Comparison of ENCODE assay signal across 10 cellular contexts in the genomic region with DNA sequence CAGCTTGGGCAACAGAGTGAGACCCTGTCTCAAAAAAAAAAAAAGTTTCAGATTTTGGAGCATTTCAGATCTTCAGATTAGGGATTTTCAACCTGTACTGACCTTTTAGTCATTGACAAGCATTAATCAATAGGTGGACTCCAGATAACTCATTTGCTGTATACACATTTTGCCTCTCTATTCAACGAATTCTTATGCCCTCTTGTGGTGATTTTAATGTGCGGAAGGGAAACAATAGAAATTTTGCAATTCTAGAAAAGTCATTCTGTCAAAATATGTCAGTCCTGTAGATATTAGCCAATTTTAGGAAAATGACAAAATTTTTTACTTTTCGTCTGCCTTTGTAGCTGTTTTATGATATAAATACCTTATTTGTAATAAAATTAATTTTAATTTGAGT. TPM values are rescaled to one million over a fixed set of nuclear protein-coding genes. Genes with fewer than 3 reads are reported as not detected.
DNase-seq lines count a peak whose midpoint lies in the region; ATAC-seq and TF ChIP-seq lines count a peak whose summit lies in the region.
"Had no signal": no experiment of that assay in that cellular context is flagged by ENCODE, and none has a peak within 500 bp of the region (broad histone marks: within the 10 kb centered on the region; RNA-seq: fewer than 3 reads in every experiment).

No MANE protein-coding gene starts in this region.

- H3K4me1 Mint-ChIP-seq in activated CD4-positive, alpha-beta T cell treated with anti-CD3 and anti-CD28 coated beads for 36 hours = no peaks in the 10 kb centered on the region
- no peaks in the 10 kb centered on the region for H3K4me1 Mint-ChIP-seq in brain

- CTCF ChIA-PET in activated CD4-positive, alpha-beta T cell treated with anti-CD3 and anti-CD28 coated beads for 36 hours (lab: Charles Lee) = interaction anchor here (0.6 kb wide), 1 partner anchor 97 kb away, joined by 3 read pairs; no protein-coding TSS in a partner anchor

- peak; percentile 39 for ATAC-seq in activated CD4-positive, alpha-beta T cell treated with anti-CD3 and anti-CD28 coated beads for 36 hours
- no peak for ATAC-seq in GM21825 (IDR thresholded peaks at IDR 0.05; ENCODE audit: unreplicated experiment)
- ATAC-seq: heart left ventricle had no signal

- H3K27me3 Mint-ChIP-seq in activated CD4-positive, alpha-beta T cell treated with anti-CD3 and anti-CD28 coated beads for 36 hours = peaks cover 2% of the 10 kb centered on the region
- H3K27me3 Mint-ChIP-seq in brain = peaks cover 13% of the 10 kb centered on the region

- 66 to 68% methylated on average over 3 of the region's 3 CpGs for WGBS in testis, 2 donors
- 54 to 59% methylated on average over 3 of the region's 3 CpGs for WGBS in thyroid gland, 2 donors

- H3K27me3 ChIP-seq in testis (no peaks in the 10 kb centered on the region), thyroid gland (no peaks in the 10 kb centered on the region)
- H3K27me3 ChIP-seq: heart left ventricle had no signal

- no peaks in the 10 kb centered on the region for H3K36me3 ChIP-seq in testis (ENCODE audit: low read depth, missing control alignments)
- no peaks in the 10 kb centered on the region for H3K36me3 ChIP-seq in thyroid gland
- H3K36me3 ChIP-seq: heart left ventricle had no signal

- H3K9me3 Mint-ChIP-seq in activated CD4-positive, alpha-beta T cell treated with anti-CD3 and anti-CD28 coated beads for 36 hours (ENCODE audit: low read depth) = peaks cover 2% of the 10 kb centered on the region
- peaks cover 0 to 4% (median 1%) of the 10 kb centered on the region in 5 experiments for H3K9me3 Mint-ChIP-seq in brain

- TF ChIP-seq POLR2A in testis (IDR thresholded peaks at IDR 0.05) (no peak), thyroid gland (IDR thresholded peaks at IDR 0.05) (no peak)

- POLR2A ChIA-PET in activated CD4-positive, alpha-beta T cell treated with anti-CD3 and anti-CD28 coated beads for 36 hours (lab: Charles Lee) = no interaction called here

- H3K4me3 ChIP-seq in testis (no peak overlapping the region), thyroid gland (replicated peaks in 1 of 3) (no peak overlapping the region)
- H3K4me3 ChIP-seq: heart left ventricle had no signal

- H3K4me1 ChIP-seq in testis = no peaks in the 10 kb centered on the region
- H3K4me1 ChIP-seq in thyroid gland = no peaks in the 10 kb centered on the region
- H3K4me1 ChIP-seq: heart left ventricle had no signal

- DNase-seq in activated CD4-positive, alpha-beta T cell treated with anti-CD3 and anti-CD28 coated beads for 36 hours = no peak
- DNase-seq in activated CD4-positive, alpha-beta T cell treated with anti-CD3 and anti-CD28 coated beads, Interleukin-2, amount 50 U/mL, for 48 hours = no peak
- DNase-seq in NCI-H146 (lab: John Stamatoyannopoulos, UW) (peak; percentile 9), testis (no peak), thyroid gland (no peak), occipital lobe (lab: John Stamatoyannopoulos, UW) (no peak)
- DNase-seq: heart left ventricle had no signal

- intact Hi-C loops in activated CD4-positive, alpha-beta T cell treated with anti-CD3 and anti-CD28 coated beads for 36 hours (cut with DNase I, micrococcal nuclease) = loop anchor here (1.0 to 2.0 kb wide), 3 partner anchors 186 to 204 kb away; no protein-coding TSS in a partner anchor
- intact Hi-C loops in testis (cut with DNase I; ENCODE audit: low total_unique reads) (no loop called here), thyroid gland (cut with DNase I) (no loop called here)

- no peak overlapping the region for H3K4me3 Mint-ChIP-seq in activated CD4-positive, alpha-beta T cell treated with anti-CD3 and anti-CD28 coated beads for 36 hours
- no peak overlapping the region for H3K4me3 Mint-ChIP-seq in brain

- H3K36me3 Mint-ChIP-seq in activated CD4-positive, alpha-beta T cell treated with anti-CD3 and anti-CD28 coated beads for 36 hours (ENCODE audit: low read depth) = no peaks in the 10 kb centered on the region
- no peaks in the 10 kb centered on the region for H3K36me3 Mint-ChIP-seq in brain

- H3K27ac ChIP-seq in testis (no peak overlapping the region), thyroid gland (no peak overlapping the region)
- H3K27ac ChIP-seq: heart left ventricle had no signal

- H3K27ac Mint-ChIP-seq in activated CD4-positive, alpha-beta T cell treated with anti-CD3 and anti-CD28 coated beads for 36 hours = no peak overlapping the region
- no peak overlapping the region for H3K27ac Mint-ChIP-seq in brain

- TF ChIP-seq CTCF in brain (conservative IDR thresholded peaks at IDR 0.05) = peak; percentile 45 to 66
- TF ChIP-seq CTCF in testis (IDR thresholded peaks at IDR 0.05) = peak in 2 of 3 experiments; percentile 12 to 29
- TF ChIP-seq CTCF in thyroid gland (IDR thresholded peaks at IDR 0.05) = peak in 1 of 6 experiments; percentile 30

- no peaks in the 10 kb centered on the region for H3K9me3 ChIP-seq in testis
- no peaks in the 10 kb centered on the region for H3K9me3 ChIP-seq in thyroid gland
- H3K9me3 ChIP-seq: heart left ventricle had no signal

RNA-seq across cellular contexts. Expression of gene OR2G2, which starts 11.6 kb away (rescaled TPM):
- total RNA-seq in activated CD4-positive, alpha-beta T cell treated with anti-CD3 and anti-CD28 coated beads for 36 hours = not detected
- polyA plus RNA-seq in brain (ENCODE audit: insufficient read depth, low read depth, low replicate concordance) = not detected
- total RNA-seq in testis = under 1 TPM in 1 of 2 donors, not detected in 1; 0.39 TPM
- polyA plus RNA-seq in testis (ENCODE audit: insufficient read depth, low read depth, low replicate concordance) = not detected
- not detected for total RNA-seq in thyroid gland
- not detected for total RNA-seq in occipital lobe
- total RNA-seq: activated CD8-positive, alpha-beta memory T cell treated with anti-CD3 and anti-CD28 coated beads for 36 hours; heart left ventricle had no signal
- polyA plus RNA-seq: heart left ventricle had no signal

RNA-seq across cellular contexts. Expression of gene GCSAML, which starts 27.6 kb away (rescaled TPM):
- under 1 TPM in 1 of 2 experiments, not detected in 1; 0.09 TPM for total RNA-seq in activated CD4-positive, alpha-beta T cell treated with anti-CD3 and anti-CD28 coated beads for 36 hours
- polyA plus RNA-seq in brain (ENCODE audit: insufficient read depth, low read depth, low replicate concordance) (not detected), testis (ENCODE audit: insufficient read depth, low read depth, low replicate concordance) (8.4 TPM)
- total RNA-seq in testis (1 to 10 TPM; 2.8 to 3.7 TPM), thyroid gland (under 1 TPM in 1 of 4 donors, not detected in 3; 0.13 TPM), occipital lobe (under 0.01 TPM)

RNA-seq across cellular contexts. Expression of gene OR2G3, which starts 28.9 kb away (rescaled TPM):
- not detected for total RNA-seq in activated CD4-positive, alpha-beta T cell treated with anti-CD3 and anti-CD28 coated beads for 36 hours
- polyA plus RNA-seq in brain (ENCODE audit: insufficient read depth, low read depth, low replicate concordance) (not detected), testis (ENCODE audit: insufficient read depth, low read depth, low replicate concordance) (not detected)
- total RNA-seq in testis (not detected), thyroid gland (not detected), occipital lobe (not detected)
- total RNA-seq: activated CD8-positive, alpha-beta memory T cell treated with anti-CD3 and anti-CD28 coated beads for 36 hours; heart left ventricle had no signal
- polyA plus RNA-seq: heart left ventricle had no signal

RNA-seq across cellular contexts. Expression of gene OR2C3, which starts 40.3 kb away (rescaled TPM):
- total RNA-seq in activated CD4-positive, alpha-beta T cell treated with anti-CD3 and anti-CD28 coated beads for 36 hours = not detected
- polyA plus RNA-seq in brain (ENCODE audit: insufficient read depth, low read depth, low replicate concordance) = not detected
- under 1 TPM; 0.87 TPM for total RNA-seq in testis
- 0.55 TPM for polyA plus RNA-seq in testis (ENCODE audit: insufficient read depth, low read depth, low replicate concordance)
- not detected for total RNA-seq in thyroid gland
- not detected for total RNA-seq in occipital lobe
- total RNA-seq: activated CD8-positive, alpha-beta memory T cell treated with anti-CD3 and anti-CD28 coated beads for 36 hours had no signal
- polyA plus RNA-seq: heart left ventricle had no signal

Comparison
In these comparisons a context has a peak if more than half of its experiments do, and no peak if none do; other contexts are left out.
1. intact Hi-C loops: an anchor here in activated CD4-positive, alpha-beta T cell treated with anti-CD3 and anti-CD28 coated beads for 36 hours (1.0 to 2.0 kb wide); none called in testis and thyroid gland.